Comparison of ENCODE assay signal across 1 cellular context in the genomic region with DNA sequence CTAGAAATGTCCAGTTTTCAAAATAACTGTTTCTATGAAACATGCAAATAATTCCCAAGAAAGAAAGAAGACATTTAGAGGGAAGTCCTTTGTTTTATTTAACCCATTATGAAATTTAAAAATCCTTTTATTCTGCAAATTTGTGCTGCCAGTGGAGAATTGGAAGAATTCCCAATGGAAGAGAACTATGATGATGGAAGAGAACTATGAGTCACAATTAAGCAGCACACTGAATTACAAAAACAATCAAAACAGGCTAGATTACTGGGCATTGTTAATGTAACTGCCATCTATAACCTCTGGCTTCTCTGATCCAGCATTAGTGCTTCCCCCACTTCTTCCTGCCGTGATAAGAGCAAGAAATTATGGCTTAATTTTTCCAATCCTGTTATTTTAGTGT.
TF ChIP-seq lines count a peak whose summit lies in the region.

No MANE protein-coding gene starts in this region.

TF ChIP-seq in SK-N-SH treated with all-trans-retinoic acid at 6 μM for 48 hours, 23 proteins besides CTCF, POLR2A, EP300 and RAD21 (continued from another document):
- TF ChIP-seq, protein P1, sequence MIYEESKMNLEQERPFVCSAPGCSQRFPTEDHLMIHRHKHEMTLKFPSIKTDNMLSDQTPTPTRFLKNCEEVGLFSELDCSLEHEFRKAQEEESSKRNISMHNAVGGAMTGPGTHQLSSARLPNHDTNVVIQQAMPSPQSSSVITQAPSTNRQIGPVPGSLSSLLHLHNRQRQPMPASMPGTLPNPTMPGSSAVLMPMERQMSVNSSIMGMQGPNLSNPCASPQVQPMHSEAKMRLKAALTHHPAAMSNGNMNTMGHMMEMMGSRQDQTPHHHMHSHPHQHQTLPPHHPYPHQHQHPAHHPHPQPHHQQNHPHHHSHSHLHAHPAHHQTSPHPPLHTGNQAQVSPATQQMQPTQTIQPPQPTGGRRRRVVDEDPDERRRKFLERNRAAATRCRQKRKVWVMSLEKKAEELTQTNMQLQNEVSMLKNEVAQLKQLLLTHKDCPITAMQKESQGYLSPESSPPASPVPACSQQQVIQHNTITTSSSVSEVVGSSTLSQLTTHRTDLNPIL (CRISPR knock-in tag; IDR thresholded peaks at IDR 0.05; ENCODE audit: low read depth) = no peak
- TF ChIP-seq TOX (CRISPR knock-in tag; IDR thresholded peaks at IDR 0.05; ENCODE audit: borderline replicate concordance) (no peak), ZFP30 (CRISPR knock-in tag; IDR thresholded peaks at IDR 0.05) (no peak), ZNF8 (CRISPR knock-in tag; IDR thresholded peaks at IDR 0.05) (no peak), ESRRG (CRISPR knock-in tag; IDR thresholded peaks at IDR 0.05) (no peak)
- TF ChIP-seq, protein P2, sequence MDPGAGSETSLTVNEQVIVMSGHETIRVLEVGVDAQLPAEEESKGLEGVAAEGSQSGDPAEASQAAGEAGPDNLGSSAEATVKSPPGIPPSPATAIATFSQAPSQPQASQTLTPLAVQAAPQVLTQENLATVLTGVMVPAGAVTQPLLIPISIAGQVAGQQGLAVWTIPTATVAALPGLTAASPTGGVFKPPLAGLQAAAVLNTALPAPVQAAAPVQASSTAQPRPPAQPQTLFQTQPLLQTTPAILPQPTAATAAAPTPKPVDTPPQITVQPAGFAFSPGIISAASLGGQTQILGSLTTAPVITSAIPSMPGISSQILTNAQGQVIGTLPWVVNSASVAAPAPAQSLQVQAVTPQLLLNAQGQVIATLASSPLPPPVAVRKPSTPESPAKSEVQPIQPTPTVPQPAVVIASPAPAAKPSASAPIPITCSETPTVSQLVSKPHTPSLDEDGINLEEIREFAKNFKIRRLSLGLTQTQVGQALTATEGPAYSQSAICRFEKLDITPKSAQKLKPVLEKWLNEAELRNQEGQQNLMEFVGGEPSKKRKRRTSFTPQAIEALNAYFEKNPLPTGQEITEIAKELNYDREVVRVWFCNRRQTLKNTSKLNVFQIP (CRISPR knock-in tag; IDR thresholded peaks at IDR 0.05; ENCODE audit: borderline replicate concordance, low read depth) = no peak
